ENCODE assay signal across 13 cellular contexts in the genomic region with DNA sequence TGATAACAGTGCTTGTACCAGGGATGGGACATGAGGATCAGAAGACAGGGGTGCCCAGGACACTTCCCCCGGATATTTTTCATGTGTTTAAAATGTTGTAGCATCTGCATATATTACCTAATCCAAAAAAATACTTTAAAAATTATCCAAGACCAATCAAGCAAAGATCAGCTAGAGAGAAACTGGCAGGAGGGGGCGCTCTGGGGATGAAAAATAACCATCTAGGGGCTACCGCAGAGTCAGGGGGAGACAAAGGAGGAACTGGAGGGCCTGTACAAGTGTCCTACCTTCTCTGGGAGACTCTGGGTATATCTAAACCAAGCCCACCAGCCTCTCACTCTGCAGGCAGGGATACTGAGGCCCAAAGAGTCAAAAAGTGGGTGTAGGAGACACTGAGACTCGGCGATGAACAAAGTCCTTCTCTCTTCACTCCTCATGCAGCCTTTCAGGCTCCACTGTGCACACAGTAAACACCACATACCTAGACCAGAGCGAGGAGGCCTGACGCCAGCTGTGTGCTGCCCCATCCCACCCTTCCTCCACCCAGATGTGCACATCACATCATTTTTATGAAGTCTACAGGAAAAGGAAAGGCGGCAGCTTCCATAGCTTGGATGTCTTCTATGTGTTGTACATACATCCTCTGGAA.
DNase-seq lines count a peak whose midpoint lies in the region; TF ChIP-seq lines count a peak whose summit lies in the region.
"Had no signal": no experiment of that assay in that cellular context is flagged by ENCODE, and none has a peak within 500 bp of the region (broad histone marks: within the 10 kb centered on the region; RNA-seq: fewer than 3 reads in every experiment).

No MANE protein-coding gene starts in this region.

- no peak for TF ChIP-seq CTCF in GM13977 (IDR thresholded peaks at IDR 0.05; ENCODE audit: extremely low read depth, insufficient read depth, missing control alignments)

- peak; percentile 26 for DNase-seq in NCI-H82 (lab: John Stamatoyannopoulos, UW)
- DNase-seq in NCI-H82 treated with DMSO at 0.1 percent for 48 hours (lab: John Stamatoyannopoulos, UW; ENCODE audit: unreplicated experiment), result no peak
- peak; percentile 40 for DNase-seq in HuH-7 (ENCODE audit: low spot score)
- DNase-seq in UCSD-AML1 (lab: John Stamatoyannopoulos, UW; ENCODE audit: unreplicated experiment), result peak; percentile 14
- DNase-seq in left kidney (ENCODE audit: low read depth, low spot score), result peak; percentile 14
- DNase-seq in GM19240 (ENCODE audit: insufficient read length, low spot score), result no peak
- no peak for DNase-seq in NCI-H748 (lab: John Stamatoyannopoulos, UW; ENCODE audit: unreplicated experiment)
- no peak for DNase-seq in GM13977 (ENCODE audit: low spot score)
- DNase-seq: activated T-cell treated with anti-CD3 and anti-CD28 coated beads, Interleukin-2, amount 50 U/mL, for 24 hours; DMS79 treated with DMSO at 0.1 percent for 48 hours; immature natural killer cell; RPMI8226; tibial artery had no signal

- in situ Hi-C loops in GM13977 (cut with MboI; ENCODE audit: low pct_unique_long_range_greater_than_20kb, low sequenced_read_pairs, unreplicated experiment), result no loop called here

Comparison
In these comparisons a context has a peak if more than half of its experiments do, and no peak if none do; other contexts are left out.
1. DNase-seq: peak in NCI-H82 (single experiment), HuH-7 (single experiment), UCSD-AML1 (single experiment) and left kidney (single experiment); none in NCI-H82 treated with DMSO at 0.1 percent for 48 hours (single experiment), GM19240 (single experiment), NCI-H748 (single experiment) and GM13977 (single experiment).